22 cellular contexts compared by ENCODE assay signal in the genomic region with DNA sequence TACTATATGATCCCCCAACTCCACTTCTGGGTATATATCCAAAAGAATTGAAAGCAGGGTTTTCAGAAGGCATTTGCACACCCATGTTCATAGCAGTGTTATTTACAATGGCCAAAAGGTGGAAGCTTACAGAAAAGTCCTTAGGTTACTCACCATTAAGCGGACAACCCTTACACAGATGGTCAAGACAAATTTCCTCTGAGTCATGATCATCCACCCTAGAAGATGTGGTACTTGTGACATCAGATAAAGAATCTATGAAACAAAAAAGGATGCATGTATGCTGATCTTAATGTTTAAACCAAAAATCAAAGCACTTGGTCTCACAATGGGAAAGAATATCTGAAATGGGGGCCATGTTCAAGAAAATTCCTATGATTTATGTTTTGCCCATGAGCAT. TPM values are rescaled to one million over a fixed set of nuclear protein-coding genes. Genes with fewer than 3 reads are reported as not detected.
DNase-seq lines count a peak whose midpoint lies in the region; ATAC-seq, FAIRE-seq and TF ChIP-seq lines count a peak whose summit lies in the region.
"Had no signal": no experiment of that assay in that cellular context is flagged by ENCODE, and none has a peak within 500 bp of the region (broad histone marks: within the 10 kb centered on the region; RNA-seq: fewer than 3 reads in every experiment).

No MANE protein-coding gene starts in this region.

- no peak overlapping the region for H3K27ac Mint-ChIP-seq in MCF 10A (ENCODE audit: low read depth, unreplicated experiment)
- peak overlapping the region; percentile 90 for H3K27ac Mint-ChIP-seq in T-helper 17 cell
- H3K27ac Mint-ChIP-seq: GM23338, neural progenitor cell had no signal

- H3K27me3 Mint-ChIP-seq in MCF 10A (ENCODE audit: insufficient read depth, unreplicated experiment) (no peaks in the 10 kb centered on the region), T-helper 17 cell (no peaks in the 10 kb centered on the region)

- intact Hi-C loops in breast epithelium (cut with DNase I; ENCODE audit: low total_unique reads) (no loop called here), MCF 10A (cut with micrococcal nuclease) (no loop called here), endothelial cell of umbilical vein (cut with micrococcal nuclease) (no loop called here), ovary (cut with DNase I) (loop anchor here in 1 of 4 donors (5.0 to 10.0 kb wide), 2 partner anchors 61 to 184 kb away; no protein-coding TSS in a partner anchor)

- no peaks in the 10 kb centered on the region for H3K9me3 Mint-ChIP-seq in MCF 10A (ENCODE audit: unreplicated experiment)
- H3K9me3 Mint-ChIP-seq: GM23338, neural progenitor cell had no signal

- peak overlapping the region; percentile 28 to 66 for H3K27ac ChIP-seq in breast epithelium
- H3K27ac ChIP-seq in endothelial cell of umbilical vein (ENCODE audit: insufficient read depth, low read depth, low read length): no peak overlapping the region
- peak overlapping the region; percentile 13 for H3K27ac ChIP-seq in suprapubic skin
- no peak overlapping the region for H3K27ac ChIP-seq in ovary
- H3K27ac ChIP-seq: body of pancreas, foreskin keratinocyte, neural progenitor cell, right lobe of liver, RWPE1 had no signal

- dilution Hi-C loops in endothelial cell of umbilical vein (cut with MboI; ENCODE audit: extremely low pct_ligation_motif_present, low sequenced_read_pairs): no loop called here

- no peak overlapping the region for H2AFZ ChIP-seq in endothelial cell of umbilical vein (ENCODE audit: low read depth, low read length)
- H2AFZ ChIP-seq: GM23338, neural progenitor cell had no signal

- no peaks in the 10 kb centered on the region for H3K9me1 ChIP-seq in endothelial cell of umbilical vein (replicated peaks; ENCODE audit: control insufficient read depth, extremely low read depth, insufficient read depth, low read length)

- H3K4me1 Mint-ChIP-seq in MCF 10A (ENCODE audit: insufficient read depth, unreplicated experiment): peaks cover 7% of the 10 kb centered on the region
- peaks cover 44% of the 10 kb centered on the region for H3K4me1 Mint-ChIP-seq in T-helper 17 cell
- H3K4me1 Mint-ChIP-seq: GM23338, neural progenitor cell had no signal

- TF ChIP-seq POLR2A in breast epithelium (IDR thresholded peaks at IDR 0.05) (no peak), endothelial cell of umbilical vein (IDR thresholded peaks at IDR 0.05; ENCODE audit: low read depth, low read length) (no peak), suprapubic skin (IDR thresholded peaks at IDR 0.05) (no peak), ovary (IDR thresholded peaks at IDR 0.05) (no peak)

- CTCF ChIA-PET in MCF 10A (lab: Yijun Ruan, JAX): interaction anchor here (1.4 kb wide), 1 partner anchor 61 kb away, joined by 5 read pairs; no protein-coding TSS in a partner anchor
- CTCF ChIA-PET in endothelial cell of umbilical vein (lab: Charles Lee): interaction anchor here (1.1 kb wide), 1 partner anchor 192 kb away, joined by 5 read pairs; no protein-coding TSS in a partner anchor

- POLR2A ChIA-PET in MCF 10A (lab: Yijun Ruan, JAX) (no interaction called here), endothelial cell of umbilical vein (lab: Charles Lee) (no interaction called here)

- no peak for FAIRE-seq in endothelial cell of umbilical vein (lab: Jason Lieb, UNC)

- H3K9ac ChIP-seq in endothelial cell of umbilical vein (replicated peaks; ENCODE audit: extremely low read depth, insufficient read depth, low read length): no peak overlapping the region
- H3K9ac ChIP-seq: neural progenitor cell had no signal

- H3K27me3 ChIP-seq in breast epithelium: no peaks in the 10 kb centered on the region
- no peaks in the 10 kb centered on the region for H3K27me3 ChIP-seq in endothelial cell of umbilical vein (ENCODE audit: control insufficient read depth in 2 of 2, insufficient read depth in 2 of 2, low read length in 2 of 2)
- H3K27me3 ChIP-seq in suprapubic skin: no peaks in the 10 kb centered on the region
- H3K27me3 ChIP-seq in ovary: no peaks in the 10 kb centered on the region
- H3K27me3 ChIP-seq: body of pancreas, foreskin keratinocyte, neural progenitor cell, right lobe of liver, upper lobe of left lung had no signal

- H3K4me3 Mint-ChIP-seq in MCF 10A (ENCODE audit: unreplicated experiment): no peak overlapping the region
- peak overlapping the region; percentile 2 for H3K4me3 Mint-ChIP-seq in T-helper 17 cell
- H3K4me3 Mint-ChIP-seq: GM23338, neural progenitor cell had no signal

- no peak for TF ChIP-seq CTCF in breast epithelium (IDR thresholded peaks at IDR 0.05)
- no peak for TF ChIP-seq CTCF in MCF 10A (IDR thresholded peaks at IDR 0.05; ENCODE audit: unreplicated experiment)
- no peak for TF ChIP-seq CTCF in endothelial cell of umbilical vein (IDR thresholded peaks at IDR 0.05; ENCODE audit: extremely low read depth in 1 of 2, insufficient read depth in 1 of 2, low read depth in 1 of 2, low read length in 2 of 2)
- TF ChIP-seq CTCF in suprapubic skin (IDR thresholded peaks at IDR 0.05): no peak
- no peak for TF ChIP-seq CTCF in ovary (IDR thresholded peaks at IDR 0.05)

- no peak for DNase-seq in breast epithelium (ENCODE audit: low spot score in 2 of 2)
- DNase-seq in MCF 10A (ENCODE audit: unreplicated experiment): no peak
- DNase-seq in T-helper 17 cell: no peak
- DNase-seq in endothelial cell of umbilical vein (ENCODE audit: low read depth, low spot score): no peak
- DNase-seq in suprapubic skin (ENCODE audit: low spot score in 2 of 2): no peak
- DNase-seq in ovary: no peak
- DNase-seq in putamen (ENCODE audit: low spot score): no peak
- DNase-seq: activated CD4-positive, CD25-positive, alpha-beta regulatory T cell treated with anti-CD3 and anti-CD28 coated beads, Interleukin-2, amount 50 U/mL, for 72 hours; body of pancreas; effector CD4-positive, alpha-beta T cell; foreskin keratinocyte; NCI-H1092; NCI-H2171 treated with DMSO at 0.1 percent for 48 hours; NCI-H82; right lobe of liver; stimulated activated CD4-positive, alpha-beta T cell treated with anti-CD3 and anti-CD28 coated beads, Interleukin-2, amount 100 ng/mL, for 48 hours had no signal

- no peak overlapping the region for H3K4me2 ChIP-seq in endothelial cell of umbilical vein (ENCODE audit: insufficient read depth, low read length)
- H3K4me2 ChIP-seq: GM23338, neural progenitor cell had no signal

- TF ChIP-seq EP300 in suprapubic skin (IDR thresholded peaks at IDR 0.05): no peak
- no peak for TF ChIP-seq EP300 in ovary (IDR thresholded peaks at IDR 0.05)

- H4K20me1 ChIP-seq in endothelial cell of umbilical vein (replicated peaks; ENCODE audit: control insufficient read depth, extremely low read depth, insufficient read depth, low read length): no peaks in the 10 kb centered on the region

- H3K9me3 ChIP-seq in breast epithelium (no peaks in the 10 kb centered on the region), T-helper 17 cell (ENCODE audit: control insufficient read depth, low read length, poor library complexity, severe bottlenecking) (no peaks in the 10 kb centered on the region), endothelial cell of umbilical vein (replicated peaks; ENCODE audit: control insufficient read depth, insufficient read depth, low read length) (no peaks in the 10 kb centered on the region), suprapubic skin (no peaks in the 10 kb centered on the region), ovary (no peaks in the 10 kb centered on the region)
- H3K9me3 ChIP-seq: body of pancreas, right lobe of liver, upper lobe of left lung had no signal

- H3K36me3 ChIP-seq in breast epithelium: no peaks in the 10 kb centered on the region
- peaks cover 14 to 19% of the 10 kb centered on the region in 2 experiments for H3K36me3 ChIP-seq in endothelial cell of umbilical vein (ENCODE audit: control insufficient read depth in 2 of 2, extremely low read depth in 1 of 2, insufficient read depth in 2 of 2, low read length in 2 of 2)
- H3K36me3 ChIP-seq in suprapubic skin: peaks cover 80% of the 10 kb centered on the region
- no peaks in the 10 kb centered on the region for H3K36me3 ChIP-seq in ovary
- H3K36me3 ChIP-seq: neural progenitor cell had no signal

- peaks cover 88% of the 10 kb centered on the region for H3K36me3 Mint-ChIP-seq in MCF 10A (ENCODE audit: insufficient read depth, unreplicated experiment)
- peaks cover 10% of the 10 kb centered on the region for H3K36me3 Mint-ChIP-seq in T-helper 17 cell (ENCODE audit: low read depth)
- H3K36me3 Mint-ChIP-seq: neural progenitor cell had no signal

- H3K79me2 ChIP-seq in endothelial cell of umbilical vein (ENCODE audit: control insufficient read depth, insufficient read depth, low read length): no peaks in the 10 kb centered on the region

- 92% methylated on average over 1 of the region's 1 CpG for WGBS in suprapubic skin
- 97% methylated on average over 1 of the region's 1 CpG for WGBS in ovary, 3 donors

- BruUV-seq in MCF 10A (replicated peaks; lab: Mats Ljungman, UMichigan) (no TSS peak), endothelial cell of umbilical vein (replicated peaks; lab: Mats Ljungman, UMichigan) (no TSS peak)

- no peaks in the 10 kb centered on the region for H3K4me1 ChIP-seq in breast epithelium
- H3K4me1 ChIP-seq in endothelial cell of umbilical vein (ENCODE audit: control insufficient read depth, extremely low read depth, insufficient read depth, low read length): peaks cover 7% of the 10 kb centered on the region
- H3K4me1 ChIP-seq in suprapubic skin: peaks cover 5% of the 10 kb centered on the region
- peaks cover 2% of the 10 kb centered on the region for H3K4me1 ChIP-seq in ovary (ENCODE audit: insufficient read depth)
- H3K4me1 ChIP-seq: body of pancreas, neural progenitor cell had no signal

- ATAC-seq in T-helper 17 cell (no peak), GM19463 (IDR thresholded peaks at IDR 0.05; ENCODE audit: unreplicated experiment) (no peak)
- ATAC-seq: body of pancreas, foreskin keratinocyte, GM23338, right lobe of liver had no signal

- H3K4me3 ChIP-seq in breast epithelium: no peak overlapping the region
- H3K4me3 ChIP-seq in endothelial cell of umbilical vein (replicated peaks in 1 of 3; ENCODE audit: insufficient read depth in 1 of 3, low read depth in 1 of 3, low read length in 3 of 3): no peak overlapping the region
- H3K4me3 ChIP-seq in suprapubic skin: no peak overlapping the region
- H3K4me3 ChIP-seq in ovary: no peak overlapping the region
- H3K4me3 ChIP-seq: body of pancreas, GM23338, lung, neural progenitor cell, right lobe of liver, upper lobe of left lung had no signal

RNA-seq across cellular contexts. Expression of a gene that starts 31.1 kb away (rescaled TPM):
- 10 to 100 TPM; 22.1 to 41.3 (median 37.7) TPM for total RNA-seq in breast epithelium
- total RNA-seq in MCF 10A (2022): 14.2 and 25.7 TPM in 2 replicates
- total RNA-seq in T-helper 17 cell: 100 to 1,000 TPM; 154 to 177 TPM
- total RNA-seq in endothelial cell of umbilical vein: 36.8 and 37.7 TPM in 2 replicates
- 15.6 and 17.1 TPM in 2 replicates for polyA plus RNA-seq in endothelial cell of umbilical vein
- polyA plus RNA-seq in endothelial cell of umbilical vein (2011; cell fraction: cytosol; rRNA removed): 16.8 and 17.6 TPM in 2 replicates
- polyA plus RNA-seq in endothelial cell of umbilical vein (2011; cell fraction: nucleus; rRNA removed): 11.9 and 13.2 TPM in 2 replicates
- polyA plus RNA-seq in endothelial cell of umbilical vein (2012): 17.3 and 20.4 TPM in 2 replicates
- 40.7 and 44.3 TPM in 2 replicates for polyA minus RNA-seq in endothelial cell of umbilical vein
- 24.1 TPM for polyA minus RNA-seq in endothelial cell of umbilical vein (2011; cell fraction: cytosol; rRNA and poly(A)+ RNA removed)
- polyA minus RNA-seq in endothelial cell of umbilical vein (2011; cell fraction: nucleus; rRNA and poly(A)+ RNA removed): 20.3 and 20.7 TPM in 2 replicates
- total RNA-seq in suprapubic skin: 10 to 100 TPM; 27.0 to 34.4 (median 29.8) TPM
- 10 to 100 TPM; 17.5 to 36.2 (median 25.0) TPM for total RNA-seq in ovary
- polyA plus RNA-seq in ovary: 10 to 100 TPM in 1 of 2 donors, 1 to 10 TPM in 1; 8.5 to 47.6 TPM

RNA-seq across cellular contexts. Expression of a gene that starts 42.6 kb away (rescaled TPM):
- total RNA-seq in breast epithelium (10 to 100 TPM; 12.5 to 24.9 (median 19.3) TPM), MCF 10A (2022) (10.9 and 13.7 TPM in 2 replicates), T-helper 17 cell (1 to 10 TPM; 2.2 to 6.9 TPM), endothelial cell of umbilical vein (23.8 and 25.7 TPM in 2 replicates), suprapubic skin (10 to 100 TPM; 22.1 to 44.6 (median 22.5) TPM), ovary (10 to 100 TPM; 21.3 to 46.4 (median 25.2) TPM)
- polyA plus RNA-seq in endothelial cell of umbilical vein (15.9 TPM in 2 replicates), ovary (1 to 10 TPM; 2.6 to 7.0 TPM)
- 9.4 and 9.6 TPM in 2 replicates for polyA plus RNA-seq in endothelial cell of umbilical vein (2011; cell fraction: cytosol; rRNA removed)
- 11.2 and 13.2 TPM in 2 replicates for polyA plus RNA-seq in endothelial cell of umbilical vein (2011; cell fraction: nucleus; rRNA removed)
- polyA plus RNA-seq in endothelial cell of umbilical vein (2012): 4.5 and 5.0 TPM in 2 replicates
- 18.9 and 20.5 TPM in 2 replicates for polyA minus RNA-seq in endothelial cell of umbilical vein
- polyA minus RNA-seq in endothelial cell of umbilical vein (2011; cell fraction: cytosol; rRNA and poly(A)+ RNA removed): 12.0 TPM
- 11.1 and 12.9 TPM in 2 replicates for polyA minus RNA-seq in endothelial cell of umbilical vein (2011; cell fraction: nucleus; rRNA and poly(A)+ RNA removed)

Comparison
In these comparisons a context has a peak if more than half of its experiments do, and no peak if none do; other contexts are left out.
1. H3K27ac ChIP-seq: peak in breast epithelium (2 of 2) and suprapubic skin (single experiment); none in endothelial cell of umbilical vein (single experiment) and ovary (0 of 2).